28 cellular contexts compared by ENCODE assay signal in genomic region chr10:122497241-122497640, GRCh38. TPM values are rescaled to one million over a fixed set of nuclear protein-coding genes. Genes with fewer than 3 reads are reported as not detected.
"Had no signal": no experiment of that assay in that cellular context is flagged by ENCODE, and none has a peak within 500 bp of the region (broad histone marks: within the 10 kb centered on the region; RNA-seq: fewer than 3 reads in every experiment).

No MANE protein-coding gene starts in this region.

- H3K27me3 ChIP-seq: adrenal gland, breast epithelium, Peyer's patch had no signal

- DNase-seq: activated CD4-positive, alpha-beta memory T cell treated with anti-CD3 and anti-CD28 coated beads, Interleukin-2, amount 10 ng/mL, durations not matched to agents 7 days and 5 days; activated CD4-positive, alpha-beta T cell treated with anti-CD3 and anti-CD28 coated beads, Interleukin-2, amount 50 U/mL, for 1 hour; activated CD4-positive, CD25-positive, alpha-beta regulatory T cell; activated CD8-positive, alpha-beta memory T cell treated with anti-CD3 and anti-CD28 coated beads, Interleukin-2, amount 50 U/mL, for 48 hours; activated naive CD4-positive, alpha-beta T cell treated with anti-CD3 and anti-CD28 coated beads, Interleukin-2, amount 50 U/mL, for 16 hours; activated naive CD8-positive, alpha-beta T cell treated with anti-CD3 and anti-CD28 coated beads, Interleukin-2, amount 10 ng/mL, durations not matched to agents 7 days and 5 days; activated T-cell treated with anti-CD3 and anti-CD28 coated beads, Interleukin-2, amount 50 U/mL, for 1 hour; adrenal gland; anterior cingulate cortex; caudate nucleus; KG1; NCI-H1092; NCI-H1417; NCI-H2029; NCI-H2107; NCI-H2171 treated with DMSO at 0.1 percent for 48 hours; NCI-H226; NCI-H510A; NCI-H69; Peyer's patch; SIG-M5; T-helper 1 cell had no signal

- H3K27ac ChIP-seq: adrenal gland, Peyer's patch, SK-N-MC, VCaP had no signal

- H3K36me3 ChIP-seq: adrenal gland, breast epithelium, Peyer's patch had no signal

- H3K9me3 ChIP-seq: adrenal gland, breast epithelium, Peyer's patch had no signal

- H3K4me3 ChIP-seq: adrenal gland, breast epithelium, Peyer's patch, SK-N-MC had no signal

RNA-seq across cellular contexts. Expression of gene HTRA1, which starts 35.9 kb away (rescaled TPM):
- total RNA-seq: activated CD4-positive, alpha-beta memory T cell treated with anti-CD3 and anti-CD28 coated beads, Interleukin-2, amount 10 ng/mL, durations not matched to agents 7 days and 5 days; activated CD8-positive, alpha-beta memory T cell treated with anti-CD3 and anti-CD28 coated beads for 36 hours; T-helper 2 cell treated with Interferon-gamma antibody and Interleukin-4, amounts not matched to agents 100 ng/mL and 5 ng/mL, for 36 hours had no signal

RNA-seq across cellular contexts. Expression of gene ARMS2, which starts 42.8 kb away (rescaled TPM):
- total RNA-seq: activated CD4-positive, alpha-beta memory T cell treated with anti-CD3 and anti-CD28 coated beads, Interleukin-2, amount 10 ng/mL, durations not matched to agents 7 days and 5 days; activated CD8-positive, alpha-beta memory T cell treated with anti-CD3 and anti-CD28 coated beads for 36 hours; activated naive CD8-positive, alpha-beta T cell treated with anti-CD3 and anti-CD28 coated beads, Interleukin-2, amount 10 ng/mL, durations not matched to agents 7 days and 5 days; adrenal gland; breast epithelium; MCF 10A; Peyer's patch; T-helper 2 cell treated with Interferon-gamma antibody and Interleukin-4, amounts not matched to agents 100 ng/mL and 5 ng/mL, for 36 hours had no signal
